16 cellular contexts compared by ENCODE assay signal in the genomic region with DNA sequence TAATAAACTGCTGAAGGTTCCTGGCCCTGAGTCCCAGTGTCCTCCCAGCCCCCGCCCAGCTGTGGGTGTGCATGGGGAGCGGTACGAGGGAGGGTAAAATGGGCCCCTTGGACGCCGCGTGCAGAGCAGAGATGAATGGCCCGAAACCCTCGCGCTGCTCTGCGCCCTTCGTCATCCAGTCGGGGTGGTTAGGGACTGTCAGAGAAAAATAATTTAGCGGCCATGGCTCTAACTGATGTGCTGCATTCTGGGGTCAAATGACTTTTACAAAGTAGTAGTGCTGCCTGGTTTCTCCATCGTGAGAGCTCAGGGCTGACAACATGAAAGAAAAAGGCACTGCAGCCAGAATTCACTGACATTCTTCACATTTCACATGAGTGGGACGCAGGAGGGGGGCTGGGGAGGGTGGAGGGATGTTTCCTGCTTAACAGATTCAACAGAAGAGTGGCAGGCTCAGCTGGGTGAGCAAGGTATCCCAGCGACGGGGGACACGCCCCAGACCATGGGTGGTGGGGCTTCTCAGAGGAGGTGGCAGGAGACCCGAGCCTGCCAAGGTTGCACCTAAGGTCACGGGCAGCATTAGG.
DNase-seq lines count a peak whose midpoint lies in the region; ATAC-seq and TF ChIP-seq lines count a peak whose summit lies in the region.
"Had no signal": no experiment of that assay in that cellular context is flagged by ENCODE, and none has a peak within 500 bp of the region (broad histone marks: within the 10 kb centered on the region; RNA-seq: fewer than 3 reads in every experiment).

No MANE protein-coding gene starts in this region.

- H3K9me3 Mint-ChIP-seq in T-helper 2 cell treated with Interferon-gamma antibody and Interleukin-4, amounts not matched to agents 5 μg/mL and 100 μg/mL, for 36 hours: no peaks in the 10 kb centered on the region

- peaks cover 29% of the 10 kb centered on the region for H3K27me3 Mint-ChIP-seq in T-helper 2 cell treated with Interferon-gamma antibody and Interleukin-4, amounts not matched to agents 5 μg/mL and 100 μg/mL, for 36 hours (ENCODE audit: low read depth)

- in situ Hi-C loops in astrocyte of the cerebellum (cut with HindIII; ENCODE audit: low sequenced_read_pairs): no loop called here

- H3K4me3 ChIP-seq in astrocyte of the cerebellum (ENCODE audit: low read depth, low read length): no peak overlapping the region
- H3K4me3 ChIP-seq: prostate gland had no signal

- ATAC-seq in GM21390 (IDR thresholded peaks at IDR 0.05; ENCODE audit: unreplicated experiment): no peak
- ATAC-seq: activated CD8-positive, alpha-beta memory T cell treated with anti-CD3 and anti-CD28 coated beads, Interleukin-2, amount 10 ng/mL, durations not matched to agents 7 days and 5 days had no signal

- DNase-seq in Daoy (ENCODE audit: low read depth) (peak; percentile 50), astrocyte of the cerebellum (ENCODE audit: low read depth) (peak; percentile 4), islet precursor cell (peak; percentile 92), posterior vena cava (ENCODE audit: low spot score) (peak; percentile 76), KG1 (lab: John Stamatoyannopoulos, UW) (no peak), NCI-H1092 treated with DMSO at 0.1 percent for 48 hours (lab: John Stamatoyannopoulos, UW) (no peak)
- DNase-seq in T-helper 2 cell treated with Interferon-gamma antibody and Interleukin-4, amounts not matched to agents 5 μg/mL and 100 μg/mL, for 36 hours (ENCODE audit: low spot score): no peak
- DNase-seq: activated CD4-positive, CD25-positive, alpha-beta regulatory T cell; activated CD8-positive, alpha-beta memory T cell treated with anti-CD3 and anti-CD28 coated beads, Interleukin-2, amount 10 ng/mL, durations not matched to agents 7 days and 5 days; activated naive CD4-positive, alpha-beta T cell treated with Interleukin-2 at 50 U/mL for 16 hours; NCI-H2081 treated with DMSO at 0.1 percent for 48 hours; NCI-H774; RPMI8226; substantia nigra had no signal

- no peak for TF ChIP-seq CTCF in astrocyte of the cerebellum (IDR thresholded peaks at IDR 0.05; ENCODE audit: low read depth, low read length, missing control alignments)

- no peaks in the 10 kb centered on the region for H3K36me3 Mint-ChIP-seq in T-helper 2 cell treated with Interferon-gamma antibody and Interleukin-4, amounts not matched to agents 5 μg/mL and 100 μg/mL, for 36 hours (ENCODE audit: low read depth)
- H3K36me3 Mint-ChIP-seq: activated CD8-positive, alpha-beta memory T cell treated with anti-CD3 and anti-CD28 coated beads, Interleukin-2, amount 10 ng/mL, durations not matched to agents 7 days and 5 days had no signal

- no peak overlapping the region for H3K27ac Mint-ChIP-seq in T-helper 2 cell treated with Interferon-gamma antibody and Interleukin-4, amounts not matched to agents 5 μg/mL and 100 μg/mL, for 36 hours
- H3K27ac Mint-ChIP-seq: activated CD8-positive, alpha-beta memory T cell treated with anti-CD3 and anti-CD28 coated beads, Interleukin-2, amount 10 ng/mL, durations not matched to agents 7 days and 5 days had no signal

- intact Hi-C loops in posterior vena cava (cut with DNase I): no loop called here

- peaks cover 14% of the 10 kb centered on the region for H3K4me1 Mint-ChIP-seq in T-helper 2 cell treated with Interferon-gamma antibody and Interleukin-4, amounts not matched to agents 5 μg/mL and 100 μg/mL, for 36 hours (ENCODE audit: low read depth)
- H3K4me1 Mint-ChIP-seq: activated CD8-positive, alpha-beta memory T cell treated with anti-CD3 and anti-CD28 coated beads, Interleukin-2, amount 10 ng/mL, durations not matched to agents 7 days and 5 days had no signal

- no peak overlapping the region for H3K4me3 Mint-ChIP-seq in T-helper 2 cell treated with Interferon-gamma antibody and Interleukin-4, amounts not matched to agents 5 μg/mL and 100 μg/mL, for 36 hours
- H3K4me3 Mint-ChIP-seq: activated CD8-positive, alpha-beta memory T cell treated with anti-CD3 and anti-CD28 coated beads, Interleukin-2, amount 10 ng/mL, durations not matched to agents 7 days and 5 days had no signal

Comparison
In these comparisons a context has a peak if more than half of its experiments do, and no peak if none do; other contexts are left out.
1. DNase-seq: peak in Daoy (single experiment), astrocyte of the cerebellum (single experiment), islet precursor cell (single experiment) and posterior vena cava (single experiment); none in T-helper 2 cell treated with Interferon-gamma antibody and Interleukin-4, amounts not matched to agents 5 μg/mL and 100 μg/mL, for 36 hours (single experiment), KG1 (single experiment) and NCI-H1092 treated with DMSO at 0.1 percent for 48 hours (single experiment).